ENCODE assay signal across 20 cellular contexts in the genomic region with DNA sequence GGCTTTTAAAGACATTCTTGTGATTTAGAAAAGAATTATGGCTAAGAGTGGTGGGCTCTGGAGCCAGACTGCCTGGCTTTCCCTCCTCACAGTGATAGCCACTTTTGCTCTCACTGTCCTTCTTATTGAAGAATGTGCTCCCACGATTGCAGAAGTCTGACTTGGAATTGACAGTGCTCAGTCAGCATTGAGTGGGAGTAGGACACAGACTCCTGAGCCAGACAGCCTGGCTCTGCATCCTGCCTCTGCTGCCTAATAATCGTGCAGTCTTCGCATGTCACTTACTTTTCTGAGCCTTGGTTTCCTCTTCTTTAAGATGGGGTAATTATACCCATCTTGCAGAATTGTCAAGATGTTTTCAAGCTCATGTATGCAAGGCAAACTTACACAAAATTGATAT. TPM values are rescaled to one million over a fixed set of nuclear protein-coding genes. Genes with fewer than 3 reads are reported as not detected.
DNase-seq lines count a peak whose midpoint lies in the region; ATAC-seq and TF ChIP-seq lines count a peak whose summit lies in the region.
"Had no signal": no experiment of that assay in that cellular context is flagged by ENCODE, and none has a peak within 500 bp of the region (broad histone marks: within the 10 kb centered on the region; RNA-seq: fewer than 3 reads in every experiment).

No MANE protein-coding gene starts in this region.

- TF ChIP-seq CTCF in heart right ventricle (IDR thresholded peaks at IDR 0.05), result no peak
- no peak for TF ChIP-seq CTCF in osteocyte (IDR thresholded peaks at IDR 0.05)
- TF ChIP-seq CTCF in omental fat pad (IDR thresholded peaks at IDR 0.05), result no peak
- TF ChIP-seq CTCF in lower lobe of right lung (IDR thresholded peaks at IDR 0.05), result no peak

- H4K91ac ChIP-seq in neuronal stem cell (ENCODE audit: low read depth, low read length, poor library complexity), result peak overlapping the region; percentile 59

- H3K4me3 ChIP-seq in heart right ventricle (no peak overlapping the region), neuronal stem cell (ENCODE audit: low read length in 2 of 2) (no peak overlapping the region), lower lobe of right lung (no peak overlapping the region)
- H3K4me3 ChIP-seq: A549, tibial nerve had no signal

- H2AFZ ChIP-seq in neuronal stem cell (ENCODE audit: low read length), result no peak overlapping the region

- peaks cover 5% of the 10 kb centered on the region for H3K4me1 Mint-ChIP-seq in osteocyte (ENCODE audit: unreplicated experiment)
- H3K4me1 Mint-ChIP-seq: activated CD4-positive, alpha-beta T cell treated with anti-CD3 and anti-CD28 coated beads for 36 hours; stimulated activated naive CD8-positive, alpha-beta T cell treated with anti-CD3 and anti-CD28 coated beads, Interleukin-15, amount 100 ng/mL, for 72 hours had no signal

- H3K9ac ChIP-seq in neuronal stem cell (ENCODE audit: low read depth, low read length, poor library complexity), result no peak overlapping the region

- H3K14ac ChIP-seq in neuronal stem cell (ENCODE audit: low read length), result no peak overlapping the region

- no peak overlapping the region for H3K4me2 ChIP-seq in neuronal stem cell (ENCODE audit: insufficient read depth, low read length, poor library complexity, severe bottlenecking)
- H3K4me2 ChIP-seq: A549 had no signal

- no peak overlapping the region for H2BK15ac ChIP-seq in neuronal stem cell (ENCODE audit: low read length)

- peak in 7 of 8 donors; percentile 33 to 83 (median 71) for ATAC-seq in heart right ventricle
- ATAC-seq in omental fat pad (ENCODE audit: low FRiP score), result no peak
- no peak for ATAC-seq in lower lobe of right lung
- ATAC-seq: A549; activated CD4-positive, alpha-beta T cell treated with anti-CD3 and anti-CD28 coated beads for 36 hours; stimulated activated naive CD8-positive, alpha-beta T cell treated with anti-CD3 and anti-CD28 coated beads, Interleukin-15, amount 100 ng/mL, for 72 hours had no signal

- H3K9me3 Mint-ChIP-seq in osteocyte (ENCODE audit: unreplicated experiment), result no peaks in the 10 kb centered on the region
- H3K9me3 Mint-ChIP-seq: stimulated activated naive CD8-positive, alpha-beta T cell treated with anti-CD3 and anti-CD28 coated beads, Interleukin-15, amount 100 ng/mL, for 72 hours had no signal

- H3K36me3 Mint-ChIP-seq in osteocyte (ENCODE audit: unreplicated experiment), result peaks cover 22% of the 10 kb centered on the region

- no peaks in the 10 kb centered on the region for H3K79me1 ChIP-seq in neuronal stem cell (ENCODE audit: low read depth, low read length)

- H3K36me3 ChIP-seq in heart right ventricle, result peaks cover 0 to 10% (median 0%) of the 10 kb centered on the region in 9 donors
- peaks cover 0 to 15% of the 10 kb centered on the region in 2 donors for H3K36me3 ChIP-seq in neuronal stem cell (replicated peaks in 1 of 2; ENCODE audit: control insufficient read depth in 2 of 2, insufficient read depth in 2 of 2, low read length in 2 of 2)
- peaks cover 6% of the 10 kb centered on the region for H3K36me3 ChIP-seq in lower lobe of right lung
- H3K36me3 ChIP-seq: tibial nerve had no signal

- DNase-seq in Ammon's horn (ENCODE audit: low spot score), result peak; percentile 58
- DNase-seq in OCI-M1 (lab: John Stamatoyannopoulos, UW), result peak; percentile 12
- DNase-seq in heart right ventricle, result no peak
- no peak for DNase-seq in neuronal stem cell (ENCODE audit: low spot score)
- no peak for DNase-seq in osteocyte (ENCODE audit: extremely low spot score, unreplicated experiment)
- no peak for DNase-seq in omental fat pad (ENCODE audit: low spot score)
- no peak for DNase-seq in SIG-M5 treated with dmso at 0.1 percent for 504 hours (lab: John Stamatoyannopoulos, UW; ENCODE audit: unreplicated experiment)
- no peak for DNase-seq in lower lobe of right lung
- DNase-seq: activated CD4-positive, alpha-beta T cell treated with anti-CD3 and anti-CD28 coated beads for 36 hours; activated naive CD4-positive, alpha-beta T cell treated with anti-CD3 and anti-CD28 coated beads, Interleukin-2, amount 50 U/mL, for 16 hours; BE2C; COR-L47; Kasumi-1; NCI-H1048; NCI-H187 treated with DMSO at 0.1 percent for 48 hours; SHP77; stimulated activated naive CD8-positive, alpha-beta T cell treated with anti-CD3 and anti-CD28 coated beads, Interleukin-15, amount 100 ng/mL, for 72 hours; T-helper 1 cell had no signal

- H2BK120ac ChIP-seq in neuronal stem cell (ENCODE audit: low read depth, low read length), result no peak overlapping the region

- H3K4ac ChIP-seq in neuronal stem cell (ENCODE audit: low read length), result no peak overlapping the region

- intact Hi-C loops in heart right ventricle (cut with DNase I) (no loop called here), lower lobe of right lung (cut with DNase I) (no loop called here)

- no peak overlapping the region for H3K18ac ChIP-seq in neuronal stem cell (ENCODE audit: low read length)

- H2BK5ac ChIP-seq in neuronal stem cell (ENCODE audit: low read length), result no peak overlapping the region

- H3K23ac ChIP-seq in neuronal stem cell (ENCODE audit: low read depth, low read length, poor library complexity), result no peak overlapping the region

- H3K27me3 Mint-ChIP-seq in osteocyte (ENCODE audit: unreplicated experiment), result no peaks in the 10 kb centered on the region
- H3K27me3 Mint-ChIP-seq: activated CD4-positive, alpha-beta T cell treated with anti-CD3 and anti-CD28 coated beads for 36 hours had no signal

- H3K9me3 ChIP-seq in heart right ventricle (peaks cover 0 to 2% (median 0%) of the 10 kb centered on the region in 11 donors), neuronal stem cell (replicated peaks in 1 of 2; ENCODE audit: control insufficient read depth in 2 of 2, insufficient read depth in 1 of 2, low read depth in 1 of 2, low read length in 2 of 2) (no peaks in the 10 kb centered on the region), lower lobe of right lung (no peaks in the 10 kb centered on the region)
- H3K9me3 ChIP-seq: A549, BE2C, tibial nerve had no signal

- H3K4me3 Mint-ChIP-seq in osteocyte (ENCODE audit: unreplicated experiment), result no peak overlapping the region
- H3K4me3 Mint-ChIP-seq: activated CD4-positive, alpha-beta T cell treated with anti-CD3 and anti-CD28 coated beads for 36 hours; stimulated activated naive CD8-positive, alpha-beta T cell treated with anti-CD3 and anti-CD28 coated beads, Interleukin-15, amount 100 ng/mL, for 72 hours had no signal

- H3K4me1 ChIP-seq in heart right ventricle (peaks cover 2 to 38% (median 29%) of the 10 kb centered on the region in 9 donors), neuronal stem cell (ENCODE audit: control insufficient read depth in 2 of 2, insufficient read depth in 1 of 2, low read depth in 1 of 2, low read length in 2 of 2) (no peaks in the 10 kb centered on the region), lower lobe of right lung (peaks cover 9% of the 10 kb centered on the region)
- H3K4me1 ChIP-seq: A549 had no signal

- no peak overlapping the region for H2BK12ac ChIP-seq in neuronal stem cell (ENCODE audit: low read length)

- H4K8ac ChIP-seq in neuronal stem cell (ENCODE audit: low read depth, low read length), result no peak overlapping the region

- no peak overlapping the region for H3K27ac Mint-ChIP-seq in osteocyte (ENCODE audit: unreplicated experiment)
- H3K27ac Mint-ChIP-seq: activated CD4-positive, alpha-beta T cell treated with anti-CD3 and anti-CD28 coated beads for 36 hours had no signal

- 25 to 42% methylated on average over 3 of the region's 3 CpGs for WGBS in heart right ventricle, 2 donors
- no CpG with 5 or more reads among the region's 3 CpGs for WGBS in neuronal stem cell (ENCODE audit: extremely low coverage in 2 of 2, insufficient read length in 2 of 2, insufficient replicate concordance in 1 of 2), 2 donors

- no peaks in the 10 kb centered on the region for H3K27me3 ChIP-seq in heart right ventricle
- H3K27me3 ChIP-seq in neuronal stem cell (ENCODE audit: control insufficient read depth in 3 of 3, insufficient read depth in 3 of 3, low read depth in 1 of 3, low read length in 3 of 3), result no peaks in the 10 kb centered on the region
- H3K27me3 ChIP-seq in lower lobe of right lung (ENCODE audit: low read depth), result no peaks in the 10 kb centered on the region
- H3K27me3 ChIP-seq: BE2C, tibial nerve had no signal

- no peak overlapping the region for H2AK5ac ChIP-seq in neuronal stem cell (ENCODE audit: low read depth, low read length)

- H3K27ac ChIP-seq in heart right ventricle (peak overlapping the region in 4 of 10 donors; percentile 2 to 41 (median 17)), neuronal stem cell (replicated peaks; ENCODE audit: low read length) (no peak overlapping the region), lower lobe of right lung (no peak overlapping the region)

RNA-seq across cellular contexts. Expression of a gene that starts 23.3 kb away (rescaled TPM):
- total RNA-seq in heart right ventricle, result 100 to 1,000 TPM in 2 of 10 donors, 10 to 100 TPM in 8; 48.4 to 104 (median 73.5) TPM
- 10 to 100 TPM; 23.4 to 74.2 TPM for polyA plus RNA-seq in heart right ventricle
- polyA plus RNA-seq in neuronal stem cell (2013, experiment 1 of 2), result 34.9 TPM
- polyA plus RNA-seq in neuronal stem cell (2013, experiment 2 of 2), result 35.6 TPM
- total RNA-seq in osteocyte, result 152 and 155 TPM in 2 replicates
- 100 to 1,000 TPM in 2 of 4 donors, 10 to 100 TPM in 2; 68.1 to 115 (median 94.9) TPM for total RNA-seq in omental fat pad
- 100 TPM for total RNA-seq in lower lobe of right lung

Comparison
In these comparisons a context has a peak if more than half of its experiments do, and no peak if none do; other contexts are left out.
1. DNase-seq: peak in Ammon's horn (single experiment) and OCI-M1 (single experiment); none in heart right ventricle (0 of 2), neuronal stem cell (single experiment), osteocyte (single experiment), omental fat pad (single experiment), SIG-M5 treated with dmso at 0.1 percent for 504 hours (single experiment) and lower lobe of right lung (single experiment).
2. ATAC-seq: peak in heart right ventricle (7 of 8); none in omental fat pad (single experiment) and lower lobe of right lung (0 of 2).